ENCODE assay signal across 17 cellular contexts in genomic region chr2:26340831-26341230, GRCh38. TPM values are rescaled to one million over a fixed set of nuclear protein-coding genes. Genes with fewer than 3 reads are reported as not detected.
DNase-seq lines count a peak whose midpoint lies in the region; ATAC-seq and TF ChIP-seq lines count a peak whose summit lies in the region.
"Had no signal": no experiment of that assay in that cellular context is flagged by ENCODE, and none has a peak within 500 bp of the region (broad histone marks: within the 10 kb centered on the region; RNA-seq: fewer than 3 reads in every experiment).

No MANE protein-coding gene starts in this region.

- H3K27me3 ChIP-seq in HUES48 (ENCODE audit: control insufficient read depth, insufficient read depth, low read length) = no peaks in the 10 kb centered on the region
- H3K27me3 ChIP-seq in smooth muscle cell (ENCODE audit: low read depth) = no peaks in the 10 kb centered on the region
- no peaks in the 10 kb centered on the region for H3K27me3 ChIP-seq in sigmoid colon

- H3K4me3 ChIP-seq in HUES48 (ENCODE audit: low read depth, low read length) = no peak overlapping the region
- no peak overlapping the region for H3K4me3 ChIP-seq in smooth muscle cell
- H3K4me3 ChIP-seq in sigmoid colon = no peak overlapping the region
- H3K4me3 ChIP-seq: K562 had no signal

- H3K9ac ChIP-seq in HUES48 (ENCODE audit: low read depth, low read length) = no peak overlapping the region
- H3K9ac ChIP-seq in smooth muscle cell (ENCODE audit: low read depth) = no peak overlapping the region

- TF ChIP-seq CTCF in smooth muscle cell (IDR thresholded peaks at IDR 0.05; ENCODE audit: borderline replicate concordance, insufficient read depth, poor library complexity, severe bottlenecking) (no peak), sigmoid colon (IDR thresholded peaks at IDR 0.05) (no peak)

- no peak for ATAC-seq in activated T-cell treated with anti-CD3 and anti-CD28 coated beads, Interleukin-2, amount 50 U/mL, for 72 hours (replicated peaks in 1 of 2)
- ATAC-seq: K562 had no signal

- peak overlapping the region; percentile 72 for H3K27ac Mint-ChIP-seq in activated T-cell treated with anti-CD3 and anti-CD28 coated beads, Interleukin-2, amount 50 U/mL, for 72 hours
- H3K27ac Mint-ChIP-seq in activated T-cell treated with anti-CD3 and anti-CD28 coated beads, Interleukin-2, amount 50 U/mL, for 24 hours = no peak overlapping the region
- H3K27ac Mint-ChIP-seq: B cell had no signal

- no peak overlapping the region for H3K4me2 ChIP-seq in smooth muscle cell

- H3K4me3 Mint-ChIP-seq in activated T-cell treated with anti-CD3 and anti-CD28 coated beads, Interleukin-2, amount 50 U/mL, for 72 hours = no peak overlapping the region
- H3K4me3 Mint-ChIP-seq in activated T-cell treated with anti-CD3 and anti-CD28 coated beads, Interleukin-2, amount 50 U/mL, for 24 hours = no peak overlapping the region
- H3K4me3 Mint-ChIP-seq: B cell had no signal

- DNase-seq in activated T-cell treated with anti-CD3 and anti-CD28 coated beads, Interleukin-2, amount 50 U/mL, for 72 hours = no peak
- no peak for DNase-seq in activated T-cell treated with anti-CD3 and anti-CD28 coated beads, Interleukin-2, amount 50 U/mL, for 24 hours
- DNase-seq in epithelial cell of prostate (ENCODE audit: low read depth, low spot score) (no peak), smooth muscle cell (lab: John Stamatoyannopoulos, UW; ENCODE audit: unreplicated experiment) (no peak), sigmoid colon (no peak), ACHN (no peak), NCI-H345 treated with DMSO at 0.1 percent for 48 hours (lab: John Stamatoyannopoulos, UW; ENCODE audit: unreplicated experiment) (no peak)
- DNase-seq: 8988T, HCEC 1CT, NCI-H187, NCI-H2107, NCI-H510A treated with DMSO at 0.1 percent for 48 hours, RPMI8226, SHP77 treated with DMSO at 0.1 percent for 48 hours had no signal

- no peak for TF ChIP-seq EP300 in sigmoid colon (IDR thresholded peaks at IDR 0.05)

- H3K36me3 Mint-ChIP-seq in activated T-cell treated with anti-CD3 and anti-CD28 coated beads, Interleukin-2, amount 50 U/mL, for 72 hours (ENCODE audit: insufficient read depth in 2 of 2) = peaks cover 4 to 5% of the 10 kb centered on the region in 2 donors
- peaks cover 15% of the 10 kb centered on the region for H3K36me3 Mint-ChIP-seq in activated T-cell treated with anti-CD3 and anti-CD28 coated beads, Interleukin-2, amount 50 U/mL, for 24 hours (ENCODE audit: low read depth)

- H2AFZ ChIP-seq in smooth muscle cell (ENCODE audit: low read depth) = no peak overlapping the region

- TF ChIP-seq POLR2A in sigmoid colon (IDR thresholded peaks at IDR 0.05) = no peak

- no peaks in the 10 kb centered on the region for H3K9me3 Mint-ChIP-seq in activated T-cell treated with anti-CD3 and anti-CD28 coated beads, Interleukin-2, amount 50 U/mL, for 72 hours
- no peaks in the 10 kb centered on the region for H3K9me3 Mint-ChIP-seq in activated T-cell treated with anti-CD3 and anti-CD28 coated beads, Interleukin-2, amount 50 U/mL, for 24 hours

- peaks cover 18% of the 10 kb centered on the region for H3K79me2 ChIP-seq in smooth muscle cell (ENCODE audit: low read depth)

- H3K27me3 Mint-ChIP-seq in activated T-cell treated with anti-CD3 and anti-CD28 coated beads, Interleukin-2, amount 50 U/mL, for 72 hours (ENCODE audit: low read depth) = no peaks in the 10 kb centered on the region
- H3K27me3 Mint-ChIP-seq in activated T-cell treated with anti-CD3 and anti-CD28 coated beads, Interleukin-2, amount 50 U/mL, for 24 hours = no peaks in the 10 kb centered on the region
- H3K27me3 Mint-ChIP-seq: B cell had no signal

- peaks cover 23% of the 10 kb centered on the region for H3K4me1 Mint-ChIP-seq in activated T-cell treated with anti-CD3 and anti-CD28 coated beads, Interleukin-2, amount 50 U/mL, for 72 hours (ENCODE audit: low read depth)
- H3K4me1 Mint-ChIP-seq in activated T-cell treated with anti-CD3 and anti-CD28 coated beads, Interleukin-2, amount 50 U/mL, for 24 hours (ENCODE audit: low read depth) = peaks cover 27% of the 10 kb centered on the region

- H3K9me3 ChIP-seq in HUES48 (ENCODE audit: control insufficient read depth, insufficient read depth, low read length) = no peaks in the 10 kb centered on the region
- H3K9me3 ChIP-seq in smooth muscle cell (replicated peaks; ENCODE audit: low read depth) = no peaks in the 10 kb centered on the region
- no peaks in the 10 kb centered on the region for H3K9me3 ChIP-seq in sigmoid colon

- 60% methylated on average over 3 of the region's 3 CpGs for WGBS in smooth muscle cell (ENCODE audit: low lambda C conversion rate)
- 25 to 74% methylated on average over 3 of the region's 3 CpGs for WGBS in sigmoid colon, 2 donors

- no peaks in the 10 kb centered on the region for H4K20me1 ChIP-seq in smooth muscle cell (ENCODE audit: low read depth)

- H3K27ac ChIP-seq in HUES48 (ENCODE audit: low read depth, low read length) (peak overlapping the region; percentile 75), epithelial cell of prostate (peak overlapping the region; percentile 1), smooth muscle cell (ENCODE audit: low read depth) (peak overlapping the region; percentile 71), sigmoid colon (no peak overlapping the region)

- H3K4me1 ChIP-seq in HUES48 (ENCODE audit: control insufficient read depth, insufficient read depth, low read length) = peaks cover 19% of the 10 kb centered on the region
- peaks cover 24% of the 10 kb centered on the region for H3K4me1 ChIP-seq in smooth muscle cell (ENCODE audit: low read depth)
- peaks cover 0 to 12% (median 10%) of the 10 kb centered on the region in 4 donors for H3K4me1 ChIP-seq in sigmoid colon

- in situ Hi-C loops in ACHN (cut with HindIII; ENCODE audit: low pct_ligation_motif_present, low pct_unique_long_range_greater_than_20kb, low sequenced_read_pairs) = no loop called here

- intact Hi-C loops in sigmoid colon (cut with DNase I) = no loop called here

- H3K36me3 ChIP-seq in HUES48 (ENCODE audit: control insufficient read depth, insufficient read depth, low read length) (no peaks in the 10 kb centered on the region), smooth muscle cell (ENCODE audit: low read depth) (no peaks in the 10 kb centered on the region), sigmoid colon (no peaks in the 10 kb centered on the region)

- H3F3A ChIP-seq in smooth muscle cell (ENCODE audit: low read depth) = no peaks in the 10 kb centered on the region

RNA-seq across cellular contexts. Expression of gene SELENOI, which starts 5.1 kb away (rescaled TPM):
- 10 to 100 TPM; 35.0 to 38.9 TPM for total RNA-seq in activated T-cell treated with anti-CD3 and anti-CD28 coated beads, Interleukin-2, amount 50 U/mL, for 72 hours
- total RNA-seq in smooth muscle cell = 26.3 and 26.8 TPM in 2 replicates
- polyA plus RNA-seq in smooth muscle cell = 3.3 and 5.3 TPM in 2 replicates
- total RNA-seq in sigmoid colon = 10 to 100 TPM in 1 of 4 donors, 1 to 10 TPM in 3; 6.6 to 11.0 (median 8.9) TPM
- 1 to 10 TPM; 1.2 to 9.9 (median 1.6) TPM for polyA plus RNA-seq in sigmoid colon

RNA-seq across cellular contexts. Expression of gene ADGRF3, which starts 5.8 kb away (rescaled TPM):
- total RNA-seq in activated T-cell treated with anti-CD3 and anti-CD28 coated beads, Interleukin-2, amount 50 U/mL, for 72 hours = 1 to 10 TPM; 2.4 to 4.8 TPM
- total RNA-seq in smooth muscle cell = not detected in 2 replicates
- polyA plus RNA-seq in smooth muscle cell = 0.06 and 0.37 TPM in 2 replicates
- under 1 TPM in 1 of 4 donors, not detected in 3; 0.28 TPM for total RNA-seq in sigmoid colon
- under 1 TPM in 2 of 3 donors, not detected in 1; 0.26 to 0.60 TPM for polyA plus RNA-seq in sigmoid colon

Comparison
In these comparisons a context has a peak if more than half of its experiments do, and no peak if none do; other contexts are left out.
1. H3K27ac ChIP-seq: peak in HUES48 (single experiment), epithelial cell of prostate (single experiment) and smooth muscle cell (single experiment); none in sigmoid colon (0 of 4).